Comparison of ENCODE assay signal across 8 cellular contexts in genomic region chr12:56630180-56630632, GRCh38. TPM values are rescaled to one million over a fixed set of nuclear protein-coding genes. Genes with fewer than 3 reads are reported as not detected.
DNase-seq lines count a peak whose midpoint lies in the region; ATAC-seq and TF ChIP-seq lines count a peak whose summit lies in the region.

BAZ2A (minus strand) TSS chr12:56630326; CDS start chr12:56617530, 12,796 bp downstream.

- H3K4me3 Mint-ChIP-seq in MCF 10A (ENCODE audit: unreplicated experiment): peak within 1 kb of the TSS; percentile 71

- TF ChIP-seq CTCF in 22Rv1 (IDR thresholded peaks at IDR 0.05) (no peak), VCaP (conservative IDR thresholded peaks at IDR 0.05) (no peak), MCF 10A (IDR thresholded peaks at IDR 0.05; ENCODE audit: unreplicated experiment) (no peak)

- H3K27me3 ChIP-seq in iPS-15b (ENCODE audit: control insufficient read depth, insufficient read depth, low read length): no peaks in the 10 kb centered on the region

- H3K9me3 Mint-ChIP-seq in MCF 10A (ENCODE audit: unreplicated experiment): no peaks in the 10 kb centered on the region

- intact Hi-C loops in MCF 10A (cut with micrococcal nuclease): no loop called here

- ATAC-seq in GM18858 (IDR thresholded peaks at IDR 0.05; ENCODE audit: unreplicated experiment): peak; percentile 42
- peak; percentile 49 for ATAC-seq in HG03097 (IDR thresholded peaks at IDR 0.05; ENCODE audit: low FRiP score, unreplicated experiment)

- peaks cover 21% of the 10 kb centered on the region for H3K4me1 ChIP-seq in iPS-15b (ENCODE audit: control insufficient read depth, insufficient read depth, low read length)

- H3K27me3 Mint-ChIP-seq in MCF 10A (ENCODE audit: insufficient read depth, unreplicated experiment): no peaks in the 10 kb centered on the region

- peaks cover 38% of the 10 kb centered on the region for H3K4me1 Mint-ChIP-seq in MCF 10A (ENCODE audit: insufficient read depth, unreplicated experiment)

- CTCF ChIA-PET in MCF 10A (lab: Yijun Ruan, JAX): interaction anchor here (0.6 to 2.6 kb wide), 4 partner anchors 29 to 215 kb away, joined by 3 to 12 read pairs (median 7); no protein-coding TSS in a partner anchor

- POLR2A ChIA-PET in MCF 10A (lab: Yijun Ruan, JAX): interaction anchor here (0.9 to 9.3 kb wide), 9 partner anchors 14 to 161 kb away, joined by 3 to 181 read pairs (median 14); partner anchors contain the start of genes ATP5F1B, NACA, PTGES3 and RBMS2

- H3K27ac ChIP-seq in 22Rv1: peak within 1 kb of the TSS; percentile 96
- peak within 1 kb of the TSS; percentile 97 for H3K27ac ChIP-seq in VCaP

- H3K36me3 Mint-ChIP-seq in MCF 10A (ENCODE audit: insufficient read depth, unreplicated experiment): peaks cover 31% of the 10 kb centered on the region

- DNase-seq in NCI-H2171 (lab: John Stamatoyannopoulos, UW): peak; percentile 79
- peak; percentile 83 for DNase-seq in MCF 10A (ENCODE audit: unreplicated experiment)
- DNase-seq in skeletal muscle cell (ENCODE audit: low read depth): peak; percentile 36

- H3K27ac Mint-ChIP-seq in MCF 10A (ENCODE audit: low read depth, unreplicated experiment): peak within 1 kb of the TSS; percentile 11

- no peaks in the 10 kb centered on the region for H3K9me3 ChIP-seq in iPS-15b (ENCODE audit: control insufficient read depth, insufficient read depth, low read length)

- BruUV-seq in MCF 10A (replicated peaks; lab: Mats Ljungman, UMichigan): no TSS peak

- peak within 1 kb of the TSS; percentile 83 for H3K9ac ChIP-seq in iPS-15b (ENCODE audit: low read depth, low read length)

- H3K36me3 ChIP-seq in iPS-15b (ENCODE audit: control insufficient read depth, insufficient read depth, low read length): no peaks in the 10 kb centered on the region

- peak within 1 kb of the TSS; percentile 67 for H3K4me3 ChIP-seq in iPS-15b (ENCODE audit: low read depth, low read length)
- H3K4me3 ChIP-seq in skeletal muscle cell (ENCODE audit: low read depth, low read length): peak within 1 kb of the TSS; percentile 98

RNA-seq across cellular contexts. Expression of gene BAZ2A, which starts in this region (rescaled TPM):
- total RNA-seq in MCF 10A (2022): 87.3 and 101 TPM in 2 replicates

Comparison
In these comparisons a context has a peak if more than half of its experiments do, and no peak if none do; other contexts are left out.
1. Peak in every context shown above with its lines: DNase-seq, ATAC-seq, H3K4me3 ChIP-seq and H3K27ac ChIP-seq.